14 cellular contexts compared by ENCODE assay signal in the genomic region with DNA sequence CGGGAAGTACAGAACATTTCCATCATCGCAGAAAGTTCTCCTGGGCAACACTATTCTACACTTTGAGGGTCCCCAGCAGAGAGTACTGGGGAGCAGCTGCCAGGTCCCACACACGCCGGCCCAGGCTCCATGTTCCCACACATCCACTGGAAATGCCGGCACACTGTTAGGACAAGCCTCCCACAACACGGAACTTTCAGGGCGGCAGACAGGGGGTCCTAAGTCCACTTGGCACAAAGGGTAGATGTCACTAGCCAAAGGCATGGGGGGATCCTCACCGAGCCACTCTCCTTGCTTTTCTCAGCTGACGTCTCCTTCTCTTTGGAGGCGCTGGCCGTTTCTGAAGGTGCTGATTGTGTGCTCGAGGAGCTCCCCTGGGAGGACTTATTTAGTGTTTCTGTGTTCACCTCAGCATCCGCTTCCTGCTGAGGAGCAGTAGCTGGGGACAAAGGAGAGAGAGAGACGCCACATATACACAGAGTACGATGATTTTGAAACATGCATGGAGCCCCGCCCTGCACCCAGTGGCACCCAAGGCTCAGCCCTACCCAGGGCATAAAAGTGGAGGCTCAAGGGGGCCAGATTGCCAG.
A peak's percentile ranks its signal among the peaks of the same experiment; 100 is the strongest.
DNase-seq lines count a peak whose midpoint lies in the region; TF ChIP-seq lines count a peak whose summit lies in the region.
"Had no signal": no experiment of that assay in that cellular context is flagged by ENCODE, and none has a peak within 500 bp of the region (broad histone marks: within the 10 kb centered on the region; RNA-seq: fewer than 3 reads in every experiment).

No MANE protein-coding gene starts in this region.

- H3K27me3 Mint-ChIP-seq in neural progenitor cell (ENCODE audit: insufficient read depth, low read depth): peaks cover 4% of the 10 kb centered on the region

- CTCF ChIA-PET in RWPE1 (lab: Yijun Ruan, JAX): interaction anchor here (0.6 to 1.7 kb wide), 5 partner anchors 15 to 163 kb away, joined by 3 to 9 read pairs (median 3); no protein-coding TSS in a partner anchor

- no peaks in the 10 kb centered on the region for H3K9me3 Mint-ChIP-seq in neural progenitor cell

- H3K4me2 ChIP-seq in neural progenitor cell: no peak overlapping the region

- TF ChIP-seq CTCF in GM12865 (IDR thresholded peaks at IDR 0.05; ENCODE audit: insufficient read depth, low read depth, low read length, missing control alignments): no peak
- no peak for TF ChIP-seq CTCF in RWPE1 (conservative IDR thresholded peaks at IDR 0.05; ENCODE audit: low read depth)
- no peak for TF ChIP-seq CTCF in neural progenitor cell (IDR thresholded peaks at IDR 0.05)

- H4K20me1 ChIP-seq in neural progenitor cell (ENCODE audit: low read depth): peaks cover 6% of the 10 kb centered on the region

- no peak overlapping the region for H2AFZ ChIP-seq in neural progenitor cell (replicated peaks)

- no peak overlapping the region for H3K27ac Mint-ChIP-seq in neural progenitor cell

- H3K4me1 ChIP-seq in neural progenitor cell (no peaks in the 10 kb centered on the region), SJCRH30 (no peaks in the 10 kb centered on the region)

- POLR2A ChIA-PET in RWPE1 (lab: Yijun Ruan, JAX; ENCODE audit: low non-redundant PET): no interaction called here

- peaks cover 12% of the 10 kb centered on the region for H3F3A ChIP-seq in neural progenitor cell (ENCODE audit: low read depth)

- H3K9me3 ChIP-seq in neural progenitor cell (ENCODE audit: low read depth): no peaks in the 10 kb centered on the region
- no peaks in the 10 kb centered on the region for H3K9me3 ChIP-seq in SJCRH30 (replicated peaks)

- H3K27ac ChIP-seq in RWPE1 (peak overlapping the region; percentile 20), neural progenitor cell (peak overlapping the region; percentile 20), SJCRH30 (no peak overlapping the region)
- H3K27ac ChIP-seq: C4-2B had no signal

- H3K4me3 Mint-ChIP-seq in neural progenitor cell: no peak overlapping the region

- H3K36me3 Mint-ChIP-seq in neural progenitor cell: peaks cover 48% of the 10 kb centered on the region

- H3K27me3 ChIP-seq in neural progenitor cell (no peaks in the 10 kb centered on the region), SJCRH30 (no peaks in the 10 kb centered on the region)

- no peak overlapping the region for H3K9ac ChIP-seq in neural progenitor cell

- H3K79me2 ChIP-seq in neural progenitor cell (ENCODE audit: low read depth): peaks cover 31% of the 10 kb centered on the region

- DNase-seq in NCI-H2107 treated with DMSO at 0.1 percent for 48 hours (lab: John Stamatoyannopoulos, UW; ENCODE audit: unreplicated experiment) (peak; percentile 25), NCI-H2107 (lab: John Stamatoyannopoulos, UW) (no peak), GM12865 (ENCODE audit: low read depth) (peak; percentile 77), RWPE1 (ENCODE audit: low spot score) (no peak), neural progenitor cell (ENCODE audit: low spot score) (no peak), RPMI8226 (no peak), SJCRH30 (no peak), NCI-H2081 treated with DMSO at 0.1 percent for 48 hours (lab: John Stamatoyannopoulos, UW) (no peak)
- DNase-seq: 8988T, DMS153, NCI-H2171, NCI-H510A, NCI-H82 had no signal

- H3K36me3 ChIP-seq in neural progenitor cell (peaks cover 14% of the 10 kb centered on the region), SJCRH30 (peaks cover 74% of the 10 kb centered on the region)

- peaks cover 3% of the 10 kb centered on the region for H3K4me1 Mint-ChIP-seq in neural progenitor cell

- H3K4me3 ChIP-seq in GM12865 (ENCODE audit: low read depth, low read length) (no peak overlapping the region), neural progenitor cell (no peak overlapping the region), SJCRH30 (no peak overlapping the region)

Comparison
In these comparisons a context has a peak if more than half of its experiments do, and no peak if none do; other contexts are left out.
1. DNase-seq: peak in NCI-H2107 treated with DMSO at 0.1 percent for 48 hours (single experiment) and GM12865 (single experiment); none in NCI-H2107 (single experiment), RWPE1 (single experiment), neural progenitor cell (single experiment), RPMI8226 (single experiment), SJCRH30 (0 of 2) and NCI-H2081 treated with DMSO at 0.1 percent for 48 hours (single experiment).